8 cellular contexts compared by ENCODE assay signal in genomic region chr4:119041951-119042560, GRCh38.
DNase-seq lines count a peak whose midpoint lies in the region; ATAC-seq and TF ChIP-seq lines count a peak whose summit lies in the region.

No MANE protein-coding gene starts in this region.

- H3K9me3 Mint-ChIP-seq in immature natural killer cell: no peaks in the 10 kb centered on the region

- no peak overlapping the region for H3K27ac Mint-ChIP-seq in immature natural killer cell

- peak; percentile 87 for ATAC-seq in HG02642 (IDR thresholded peaks at IDR 0.05; ENCODE audit: poor library complexity, unreplicated experiment)

- H3K27me3 Mint-ChIP-seq in immature natural killer cell (ENCODE audit: low read depth in 3 of 3): peaks cover 0 to 4% (median 3%) of the 10 kb centered on the region in 3 donors

- H3K4me1 Mint-ChIP-seq in immature natural killer cell: no peaks in the 10 kb centered on the region

- DNase-seq in 8988T: peak; percentile 24
- peak; percentile 9 for DNase-seq in NCI-H1048 (lab: John Stamatoyannopoulos, UW)
- peak; percentile 46 for DNase-seq in SKM-1 (lab: John Stamatoyannopoulos, UW; ENCODE audit: unreplicated experiment)
- peak; percentile 86 for DNase-seq in astrocyte of the hippocampus (ENCODE audit: low read depth, low spot score)
- peak; percentile 42 to 53 (median 43) for DNase-seq in immature natural killer cell
- peak; percentile 6 to 20 for DNase-seq in stimulated activated CD4-positive, alpha-beta T cell treated with anti-CD3 and anti-CD28 coated beads, Interleukin-1b, Interleukin-23, amount 100 ng/mL, for 1 hour (ENCODE audit: low read depth in 2 of 2)

- no peak overlapping the region for H3K4me3 ChIP-seq in GM12875 (ENCODE audit: low read depth, low read length)

- H3K36me3 Mint-ChIP-seq in immature natural killer cell: no peaks in the 10 kb centered on the region

- H3K4me3 Mint-ChIP-seq in immature natural killer cell: no peak overlapping the region

- peak; percentile 46; the same call in 1 of the 2 replicates for TF ChIP-seq CTCF in GM12875 (IDR thresholded peaks at IDR 0.05; ENCODE audit: borderline replicate concordance, insufficient read depth, low read depth, low read length)

Comparison
In these comparisons a context has a peak if more than half of its experiments do, and no peak if none do; other contexts are left out.
1. DNase-seq: peak in every context shown above with its lines; median percentile 86 in astrocyte of the hippocampus; 46 in SKM-1; 43 in immature natural killer cell; 24 in 8988T; 13 in stimulated activated CD4-positive, alpha-beta T cell treated with anti-CD3 and anti-CD28 coated beads, Interleukin-1b, Interleukin-23, amount 100 ng/mL, for 1 hour; 9 in NCI-H1048.